ENCODE assay signal across 1 cellular context in genomic region chr1:19209990-19210771, GRCh38.
A peak's percentile ranks its signal among the peaks of the same experiment; 100 is the strongest.
TF ChIP-seq lines count a peak whose summit lies in the region.

Gene UBR4, minus strand, starts transcription at chr1:19210266. Its CDS starts 18 bp downstream, at chr1:19210248.

TF ChIP-seq in HepG2, 621 proteins besides CTCF, POLR2A, EP300 and RAD21 (continued from another document and continues in another):
- TF ChIP-seq ZNF770 (CRISPR knock-in tag; IDR thresholded peaks at IDR 0.05) (peak; percentile 74), SALL1 (CRISPR knock-in tag; IDR thresholded peaks at IDR 0.05) (peak; percentile 96), ZBTB42 (CRISPR knock-in tag; IDR thresholded peaks at IDR 0.05) (peak; percentile 24; the same call in 1 of the 2 replicates), CSRNP1 (CRISPR knock-in tag; IDR thresholded peaks at IDR 0.05) (peak; percentile 85), GTF2F1 (IDR thresholded peaks at IDR 0.05; ENCODE audit: low read length) (no peak), ZNF225 (CRISPR knock-in tag; IDR thresholded peaks at IDR 0.05) (no peak), THRA (CRISPR knock-in tag; IDR thresholded peaks at IDR 0.05; ENCODE audit: borderline replicate concordance) (peak; percentile 73; the same call in 1 of the 2 replicates), USF2 (IDR thresholded peaks at IDR 0.05; ENCODE audit: low read depth, low read length) (no peak), USF2 (CRISPR knock-in tag; IDR thresholded peaks at IDR 0.05; ENCODE audit: borderline replicate concordance) (no peak), ZNF788 (CRISPR knock-in tag; IDR thresholded peaks at IDR 0.05; ENCODE audit: borderline replicate concordance) (peak; percentile 88), ZNF644 (CRISPR knock-in tag; IDR thresholded peaks at IDR 0.05; ENCODE audit: low read depth) (no peak), ZNF143 (CRISPR knock-in tag; IDR thresholded peaks at IDR 0.05) (peak; percentile 75), AFF4 (CRISPR knock-in tag; IDR thresholded peaks at IDR 0.05) (0 out of 2 replicates have a peak, but pooled peaks have one; percentile 12), HMG20B (CRISPR knock-in tag; conservative IDR thresholded peaks at IDR 0.05) (0 out of 2 replicates have a peak, but pooled peaks have one; percentile 36), ELF3 (CRISPR knock-in tag; IDR thresholded peaks at IDR 0.05) (peak; percentile 74), HOXA3 (CRISPR knock-in tag; IDR thresholded peaks at IDR 0.05) (peak; percentile 100), ZMAT5 (CRISPR knock-in tag; IDR thresholded peaks at IDR 0.05; ENCODE audit: borderline replicate concordance, low read depth) (no peak), ZNF530 (CRISPR knock-in tag; IDR thresholded peaks at IDR 0.05; ENCODE audit: low read depth) (no peak), NFATC3 (CRISPR knock-in tag; IDR thresholded peaks at IDR 0.05) (0 out of 2 replicates have a peak, but pooled peaks have one; percentile 61), ZNF737 (CRISPR knock-in tag; IDR thresholded peaks at IDR 0.05; ENCODE audit: borderline replicate concordance) (no peak; the same call in 1 of the 2 replicates), ZNF205 (CRISPR knock-in tag; IDR thresholded peaks at IDR 0.05) (peak; percentile 95), JARID2 (CRISPR knock-in tag; IDR thresholded peaks at IDR 0.05; ENCODE audit: insufficient replicate concordance) (peak; percentile 89), DRAP1 (CRISPR knock-in tag; IDR thresholded peaks at IDR 0.05) (peak; percentile 93), ARNT2 (CRISPR knock-in tag; IDR thresholded peaks at IDR 0.05; ENCODE audit: low read depth) (peak; percentile 49; the same call in 1 of the 2 replicates), HMG20A (CRISPR knock-in tag; IDR thresholded peaks at IDR 0.05; ENCODE audit: borderline replicate concordance) (no peak), ZNF281 (CRISPR knock-in tag; IDR thresholded peaks at IDR 0.05; ENCODE audit: borderline replicate concordance) (peak; percentile 73), EEA1 (CRISPR knock-in tag; IDR thresholded peaks at IDR 0.05; ENCODE audit: borderline replicate concordance) (peak; percentile 55), MLX (CRISPR knock-in tag; IDR thresholded peaks at IDR 0.05) (peak; percentile 81; the same call in 1 of the 2 replicates), ZNF501 (CRISPR knock-in tag; IDR thresholded peaks at IDR 0.05) (peak; percentile 94), ZBTB1 (CRISPR knock-in tag; IDR thresholded peaks at IDR 0.05; ENCODE audit: borderline replicate concordance) (no peak), ETS1 (CRISPR knock-in tag; IDR thresholded peaks at IDR 0.05) (no peak), ZBTB49 (CRISPR knock-in tag; IDR thresholded peaks at IDR 0.05; ENCODE audit: borderline replicate concordance) (no peak), SRSF4 (IDR thresholded peaks at IDR 0.05; ENCODE audit: low read depth, low read length, poor library complexity, severe bottlenecking) (no peak), ZFP62 (CRISPR knock-in tag; IDR thresholded peaks at IDR 0.05) (peak; percentile 74; the same call in 1 of the 2 replicates), ZNF546 (CRISPR knock-in tag; conservative IDR thresholded peaks at IDR 0.05) (peak; percentile 71), ZNF761 (CRISPR knock-in tag; conservative IDR thresholded peaks at IDR 0.05) (peak; percentile 68; the same call in 1 of the 2 replicates), MAFF (IDR thresholded peaks at IDR 0.05; ENCODE audit: low read depth, low read length) (no peak; the same call in 1 of the 2 replicates), U2AF2 (IDR thresholded peaks at IDR 0.05; ENCODE audit: low read depth, low read length) (no peak), ZBTB21 (CRISPR knock-in tag; IDR thresholded peaks at IDR 0.05) (peak; percentile 99), HNRNPLL (IDR thresholded peaks at IDR 0.05; ENCODE audit: low read depth, low read length, poor library complexity, severe bottlenecking) (peak; percentile 97)
